ENCODE assay signal across 8 cellular contexts in the genomic region with DNA sequence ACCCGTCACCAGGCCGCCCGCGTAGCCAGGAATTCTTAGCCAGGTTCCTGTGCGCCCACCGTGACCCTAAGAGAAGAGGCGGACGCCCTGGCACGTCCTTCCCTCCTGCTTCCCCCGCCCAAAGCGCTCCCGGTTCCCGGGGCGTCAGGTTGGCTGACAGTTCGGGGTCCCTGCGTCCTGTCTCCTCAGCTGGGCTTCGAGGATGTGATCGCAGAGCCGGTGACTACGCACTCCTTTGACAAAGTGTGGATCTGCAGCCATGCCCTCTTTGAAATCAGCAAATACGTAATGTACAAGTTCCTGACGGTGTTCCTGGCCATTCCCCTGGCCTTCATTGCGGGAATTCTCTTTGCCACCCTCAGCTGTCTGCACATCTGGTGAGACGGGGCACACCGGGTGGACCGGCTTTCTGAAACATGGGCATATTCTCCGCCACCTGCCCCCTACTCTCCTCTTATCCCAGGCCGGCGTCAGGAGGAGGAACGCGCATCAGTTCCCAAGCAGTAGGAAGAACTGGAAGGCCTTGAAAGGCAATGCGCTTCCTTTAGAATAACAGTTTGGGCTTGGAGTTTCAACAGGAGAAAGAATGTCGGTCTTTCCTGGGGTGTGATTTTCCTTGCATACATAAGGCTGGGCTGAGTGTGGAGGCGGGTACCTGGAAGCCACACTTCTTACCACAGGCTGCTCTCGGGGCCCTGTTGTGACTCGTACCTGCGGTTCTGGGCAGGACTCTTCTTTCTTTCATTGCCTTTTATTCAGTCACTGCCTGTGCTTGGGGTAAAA. TPM values are rescaled to one million over a fixed set of nuclear protein-coding genes. Genes with fewer than 3 reads are reported as not detected.
DNase-seq lines count a peak whose midpoint lies in the region; ATAC-seq, FAIRE-seq and TF ChIP-seq lines count a peak whose summit lies in the region.

No MANE protein-coding gene starts in this region.

- peak in 1 of 2 donors; percentile 62 for ATAC-seq in CD4-positive, CD25-positive, alpha-beta regulatory T cell (ENCODE audit: low read depth in 2 of 2)
- peak; percentile 63 for ATAC-seq in GM21717 (IDR thresholded peaks at IDR 0.05; ENCODE audit: unreplicated experiment)

- no peaks in the 10 kb centered on the region for H3K36me3 ChIP-seq in CD4-positive, CD25-positive, alpha-beta regulatory T cell (ENCODE audit: control insufficient read depth, insufficient read depth, low read length)
- peaks cover 7% of the 10 kb centered on the region; the same call in 1 of the 2 replicates for H3K36me3 ChIP-seq in PC-9 (ENCODE audit: low read depth)
- no peaks in the 10 kb centered on the region for H3K36me3 ChIP-seq in iPS-20b (ENCODE audit: insufficient read depth, low read depth, low read length)
- no peaks in the 10 kb centered on the region for H3K36me3 ChIP-seq in small intestine (ENCODE audit: control insufficient read depth in 2 of 2, insufficient read depth in 2 of 2, low read length in 2 of 2)

- H3K9me3 Mint-ChIP-seq in CD4-positive, CD25-positive, alpha-beta regulatory T cell, result peaks cover 0 to 4% (median 0%) of the 10 kb centered on the region in 7 donors

- H3K4me3 ChIP-seq in CD4-positive, CD25-positive, alpha-beta regulatory T cell (ENCODE audit: low read depth, low read length), result no peak overlapping the region
- H3K4me3 ChIP-seq in PC-9, result peak overlapping the region; percentile 89
- peak overlapping the region; percentile 71 for H3K4me3 ChIP-seq in astrocyte of the spinal cord (ENCODE audit: low read depth, low read length)
- H3K4me3 ChIP-seq in iPS-20b (ENCODE audit: low read length), result peak overlapping the region; percentile 70
- H3K4me3 ChIP-seq in small intestine (ENCODE audit: low read depth in 1 of 2, low read length in 2 of 2), result peak overlapping the region; percentile 39 to 72

- H3K4me1 Mint-ChIP-seq in CD4-positive, CD25-positive, alpha-beta regulatory T cell, result peaks cover 0 to 9% (median 7%) of the 10 kb centered on the region in 4 donors

- no peaks in the 10 kb centered on the region for H3K9me3 ChIP-seq in CD4-positive, CD25-positive, alpha-beta regulatory T cell (ENCODE audit: control insufficient read depth in 2 of 2, low read length in 2 of 2)
- H3K9me3 ChIP-seq in PC-9 (ENCODE audit: insufficient read depth, low read depth), result no peaks in the 10 kb centered on the region
- H3K9me3 ChIP-seq in iPS-20b (ENCODE audit: insufficient read depth, low read depth, low read length), result no peaks in the 10 kb centered on the region
- H3K9me3 ChIP-seq in small intestine (ENCODE audit: control insufficient read depth, low read depth), result no peaks in the 10 kb centered on the region

- peak overlapping the region in 3 of 4 donors; percentile 70 to 72 (median 70) for H3K4me3 Mint-ChIP-seq in CD4-positive, CD25-positive, alpha-beta regulatory T cell

- CTCF ChIA-PET in PC-9 (lab: Charles Lee), result interaction anchor here (1.4 kb wide), 1 partner anchor 26 kb away, joined by 5 read pairs; no protein-coding TSS in a partner anchor

- H3K36me3 Mint-ChIP-seq in CD4-positive, CD25-positive, alpha-beta regulatory T cell, result no peaks in the 10 kb centered on the region

- no peaks in the 10 kb centered on the region for H3K9me2 ChIP-seq in PC-9 (ENCODE audit: insufficient read depth)

- peaks cover 41% of the 10 kb centered on the region for H3K27me3 ChIP-seq in CD4-positive, CD25-positive, alpha-beta regulatory T cell (ENCODE audit: control insufficient read depth, insufficient read depth, low read length)
- no peaks in the 10 kb centered on the region for H3K27me3 ChIP-seq in PC-9 (ENCODE audit: insufficient read depth, low read depth)
- H3K27me3 ChIP-seq in iPS-20b (ENCODE audit: insufficient read depth, low read length), result peaks cover 44% of the 10 kb centered on the region
- H3K27me3 ChIP-seq in small intestine (ENCODE audit: control insufficient read depth in 2 of 2, insufficient read depth in 2 of 2, low read length in 2 of 2), result no peaks in the 10 kb centered on the region

- peaks cover 37% of the 10 kb centered on the region for H3K79me2 ChIP-seq in PC-9 (ENCODE audit: low read depth)

- H3K27me3 Mint-ChIP-seq in CD4-positive, CD25-positive, alpha-beta regulatory T cell, result peaks cover 70% of the 10 kb centered on the region

- H2AFZ ChIP-seq in PC-9, result peak overlapping the region; percentile 81

- POLR2A ChIA-PET in PC-9 (lab: Charles Lee; ENCODE audit: unreplicated experiment), result interaction anchor here (0.6 to 1.1 kb wide), 6 partner anchors 30 to 355 kb away, joined by 4 to 17 read pairs (median 6); no protein-coding TSS in a partner anchor

- H3F3A ChIP-seq in PC-9 (ENCODE audit: insufficient read depth, low read depth), result peaks cover 29% of the 10 kb centered on the region

- H4K20me1 ChIP-seq in PC-9 (ENCODE audit: insufficient read depth), result no peaks in the 10 kb centered on the region

- no peak for FAIRE-seq in small intestine (lab: Jason Lieb, UNC)

- TF ChIP-seq CTCF in PC-9 (conservative IDR thresholded peaks at IDR 0.05) (no peak), astrocyte of the spinal cord (IDR thresholded peaks at IDR 0.05; ENCODE audit: low read depth, low read length) (no peak)

- no peak overlapping the region for H3K27ac ChIP-seq in CD4-positive, CD25-positive, alpha-beta regulatory T cell (ENCODE audit: insufficient read depth, low read length, poor library complexity, severe bottlenecking)
- H3K27ac ChIP-seq in PC-9 (peak overlapping the region; percentile 81), iPS-20b (ENCODE audit: low read length) (no peak overlapping the region), small intestine (ENCODE audit: low read depth in 1 of 2, low read length in 1 of 2) (peak overlapping the region; percentile 68 to 86)

- peaks cover 7% of the 10 kb centered on the region for H3K4me1 ChIP-seq in CD4-positive, CD25-positive, alpha-beta regulatory T cell (ENCODE audit: control insufficient read depth, insufficient read depth, low read length, poor library complexity, severe bottlenecking)
- H3K4me1 ChIP-seq in PC-9 (replicated peaks; ENCODE audit: insufficient read depth), result peaks cover 34% of the 10 kb centered on the region
- H3K4me1 ChIP-seq in iPS-20b (ENCODE audit: insufficient read depth, low read length), result peaks cover 3% of the 10 kb centered on the region
- H3K4me1 ChIP-seq in small intestine (ENCODE audit: control insufficient read depth in 2 of 2, insufficient read depth in 1 of 2, low read depth in 1 of 2, low read length in 1 of 2), result peaks cover 3 to 4% of the 10 kb centered on the region in 2 donors

- peak overlapping the region; percentile 94 for H3K4me2 ChIP-seq in PC-9

- BruUV-seq in PC-9 (replicated peaks; lab: Mats Ljungman, UMichigan), result TSS peak; percentile 3

- WGBS in small intestine, 3 donors, result 4 to 6% (median 6%) methylated on average over 34 to 37 of the region's 37 CpGs

- peak in 1 of 3 donors; percentile 12 for DNase-seq in CD4-positive, CD25-positive, alpha-beta regulatory T cell
- DNase-seq in PC-9 (peak; percentile 48 to 56), astrocyte of the spinal cord (ENCODE audit: low read depth, low spot score) (peak; percentile 69), small intestine (peak; percentile 26), AML-193 (lab: John Stamatoyannopoulos, UW) (no peak), DMS114 treated with DMSO at 0.1 percent for 48 hours (lab: John Stamatoyannopoulos, UW; ENCODE audit: unreplicated experiment) (no peak)

- H3K27ac Mint-ChIP-seq in CD4-positive, CD25-positive, alpha-beta regulatory T cell, result no peak overlapping the region

- intact Hi-C loops in PC-9 (cut with micrococcal nuclease; ENCODE audit: unreplicated experiment), result loop anchor here (1.0 kb wide), 2 partner anchors 24 to 145 kb away; no protein-coding TSS in a partner anchor

- in situ Hi-C loops in astrocyte of the spinal cord (cut with HindIII; ENCODE audit: low sequenced_read_pairs), result no loop called here

- no peak overlapping the region; the same call in 1 of the 2 replicates for H3K9ac ChIP-seq in iPS-20b (ENCODE audit: low read depth, low read length)

RNA-seq across cellular contexts. Expression of a gene that starts 0.7 kb away (rescaled TPM):
- not detected for total RNA-seq in CD4-positive, CD25-positive, alpha-beta regulatory T cell
- not detected for polyA plus RNA-seq in CD4-positive, CD25-positive, alpha-beta regulatory T cell
- total RNA-seq in PC-9 (2021), result 260 and 296 TPM in 2 replicates
- polyA plus RNA-seq in small intestine, result 10 to 100 TPM in 1 of 3 donors, 1 to 10 TPM in 2; 7.2 to 17.2 (median 7.3) TPM

RNA-seq across cellular contexts. Expression of a gene that starts 24.6 kb away (rescaled TPM):
- total RNA-seq in CD4-positive, CD25-positive, alpha-beta regulatory T cell, result not detected
- under 1 TPM in 2 of 4 donors, not detected in 2; 0.11 to 0.18 TPM for polyA plus RNA-seq in CD4-positive, CD25-positive, alpha-beta regulatory T cell
- 850 and 1,077 TPM in 2 replicates for total RNA-seq in PC-9 (2021)
- polyA plus RNA-seq in small intestine, result 10 to 100 TPM in 1 of 3 donors, 1 to 10 TPM in 2; 3.1 to 57.3 (median 8.9) TPM

Comparison
In these comparisons a context has a peak if more than half of its experiments do, and no peak if none do; other contexts are left out.
1. DNase-seq: peak in PC-9 (2 of 2), astrocyte of the spinal cord (single experiment) and small intestine (single experiment); none in AML-193 (0 of 2) and DMS114 treated with DMSO at 0.1 percent for 48 hours (single experiment).
2. H3K27ac ChIP-seq: peak in PC-9 (single experiment) and small intestine (2 of 2); none in CD4-positive, CD25-positive, alpha-beta regulatory T cell (single experiment) and iPS-20b (single experiment).
3. RNA of a gene that starts 0.7 kb away (total RNA-seq): 260 to 296 TPM in PC-9; not detected in CD4-positive, CD25-positive, alpha-beta regulatory T cell (single experiment); every median in the first group is over 100 times any median in the second.
4. RNA of a gene that starts 24.6 kb away (total RNA-seq): 850 to 1,077 TPM in PC-9; not detected in CD4-positive, CD25-positive, alpha-beta regulatory T cell (single experiment); every median in the first group is over 100 times any median in the second.